4 cellular contexts compared by ENCODE assay signal in genomic region chr2:87985902-87986301, GRCh38. TPM values are rescaled to one million over a fixed set of nuclear protein-coding genes. Genes with fewer than 3 reads are reported as not detected.
"Had no signal": no experiment of that assay in that cellular context is flagged by ENCODE, and none has a peak within 500 bp of the region (broad histone marks: within the 10 kb centered on the region; RNA-seq: fewer than 3 reads in every experiment).

No MANE protein-coding gene starts in this region.

RNA-seq across cellular contexts. Expression of gene RNU2-63P, which starts 30.4 kb away (rescaled TPM):
- total RNA-seq: GM23338, HT-29 had no signal
- polyA plus RNA-seq: H1, IMR-90 had no signal
